In genomic region chr16:85850344-85850880, GRCh38 we compare ENCODE assay signal across 1 cellular context.
TF ChIP-seq lines count a peak whose summit lies in the region.

No MANE protein-coding gene starts in this region.

TF ChIP-seq in K562, 482 proteins besides CTCF, POLR2A, EP300 and RAD21 (continued from another document):
- TF ChIP-seq TOE1 (IDR thresholded peaks at IDR 0.05; ENCODE audit: borderline replicate concordance), result no peak
- TF ChIP-seq TOE1 (CRISPR knock-in tag; IDR thresholded peaks at IDR 0.05; ENCODE audit: borderline replicate concordance, low read depth), result no peak
- no peak for TF ChIP-seq POLR2AphosphoS2 (IDR thresholded peaks at IDR 0.05; ENCODE audit: low read length)
- no peak for TF ChIP-seq ERF (CRISPR knock-in tag; IDR thresholded peaks at IDR 0.05)
- TF ChIP-seq KHSRP (IDR thresholded peaks at IDR 0.05), result 0 out of 2 replicates have a peak, but pooled peaks have one; percentile 22
- no peak for TF ChIP-seq ZNF133 (CRISPR knock-in tag; IDR thresholded peaks at IDR 0.05)
- TF ChIP-seq ZC3H8 (IDR thresholded peaks at IDR 0.05), result no peak
- peak; percentile 67 for TF ChIP-seq CXXC5 (CRISPR knock-in tag; IDR thresholded peaks at IDR 0.05)
- TF ChIP-seq CBFA2T2 (conservative IDR thresholded peaks at IDR 0.05), result peak; percentile 73
- no peak for TF ChIP-seq BMI1 (IDR thresholded peaks at IDR 0.05; ENCODE audit: low read length)
- TF ChIP-seq RCOR1 (IDR thresholded peaks at IDR 0.05; ENCODE audit: borderline replicate concordance in 1 of 2, low read depth in 2 of 2, low read length in 2 of 2), result peak in 1 of 2 experiments; percentile 54; a peak in 1 of 4 replicates
- TF ChIP-seq AFF4 (CRISPR knock-in tag; IDR thresholded peaks at IDR 0.05), result no peak
